Comparison of ENCODE assay signal across 1 cellular context in genomic region chrX:31483336-31483735, GRCh38.
TF ChIP-seq lines count a peak whose summit lies in the region.

No MANE protein-coding gene starts in this region.

TF ChIP-seq in SK-N-SH, 30 proteins besides CTCF, POLR2A, EP300 and RAD21 (continued from another document):
- TF ChIP-seq, protein P1, sequence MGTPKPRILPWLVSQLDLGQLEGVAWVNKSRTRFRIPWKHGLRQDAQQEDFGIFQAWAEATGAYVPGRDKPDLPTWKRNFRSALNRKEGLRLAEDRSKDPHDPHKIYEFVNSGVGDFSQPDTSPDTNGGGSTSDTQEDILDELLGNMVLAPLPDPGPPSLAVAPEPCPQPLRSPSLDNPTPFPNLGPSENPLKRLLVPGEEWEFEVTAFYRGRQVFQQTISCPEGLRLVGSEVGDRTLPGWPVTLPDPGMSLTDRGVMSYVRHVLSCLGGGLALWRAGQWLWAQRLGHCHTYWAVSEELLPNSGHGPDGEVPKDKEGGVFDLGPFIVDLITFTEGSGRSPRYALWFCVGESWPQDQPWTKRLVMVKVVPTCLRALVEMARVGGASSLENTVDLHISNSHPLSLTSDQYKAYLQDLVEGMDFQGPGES (IDR thresholded peaks at IDR 0.05; ENCODE audit: low read depth, low read length) = no peak
- TF ChIP-seq, protein P2, sequence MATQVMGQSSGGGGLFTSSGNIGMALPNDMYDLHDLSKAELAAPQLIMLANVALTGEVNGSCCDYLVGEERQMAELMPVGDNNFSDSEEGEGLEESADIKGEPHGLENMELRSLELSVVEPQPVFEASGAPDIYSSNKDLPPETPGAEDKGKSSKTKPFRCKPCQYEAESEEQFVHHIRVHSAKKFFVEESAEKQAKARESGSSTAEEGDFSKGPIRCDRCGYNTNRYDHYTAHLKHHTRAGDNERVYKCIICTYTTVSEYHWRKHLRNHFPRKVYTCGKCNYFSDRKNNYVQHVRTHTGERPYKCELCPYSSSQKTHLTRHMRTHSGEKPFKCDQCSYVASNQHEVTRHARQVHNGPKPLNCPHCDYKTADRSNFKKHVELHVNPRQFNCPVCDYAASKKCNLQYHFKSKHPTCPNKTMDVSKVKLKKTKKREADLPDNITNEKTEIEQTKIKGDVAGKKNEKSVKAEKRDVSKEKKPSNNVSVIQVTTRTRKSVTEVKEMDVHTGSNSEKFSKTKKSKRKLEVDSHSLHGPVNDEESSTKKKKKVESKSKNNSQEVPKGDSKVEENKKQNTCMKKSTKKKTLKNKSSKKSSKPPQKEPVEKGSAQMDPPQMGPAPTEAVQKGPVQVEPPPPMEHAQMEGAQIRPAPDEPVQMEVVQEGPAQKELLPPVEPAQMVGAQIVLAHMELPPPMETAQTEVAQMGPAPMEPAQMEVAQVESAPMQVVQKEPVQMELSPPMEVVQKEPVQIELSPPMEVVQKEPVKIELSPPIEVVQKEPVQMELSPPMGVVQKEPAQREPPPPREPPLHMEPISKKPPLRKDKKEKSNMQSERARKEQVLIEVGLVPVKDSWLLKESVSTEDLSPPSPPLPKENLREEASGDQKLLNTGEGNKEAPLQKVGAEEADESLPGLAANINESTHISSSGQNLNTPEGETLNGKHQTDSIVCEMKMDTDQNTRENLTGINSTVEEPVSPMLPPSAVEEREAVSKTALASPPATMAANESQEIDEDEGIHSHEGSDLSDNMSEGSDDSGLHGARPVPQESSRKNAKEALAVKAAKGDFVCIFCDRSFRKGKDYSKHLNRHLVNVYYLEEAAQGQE (IDR thresholded peaks at IDR 0.05; ENCODE audit: low read depth, low read length) = no peak
- no peak for TF ChIP-seq GABPA (IDR thresholded peaks at IDR 0.05; ENCODE audit: low read depth)
- peak; percentile 71 for TF ChIP-seq TCF12 (IDR thresholded peaks at IDR 0.05)
- no peak for TF ChIP-seq GATA2 (CRISPR knock-in tag; IDR thresholded peaks at IDR 0.05)
- TF ChIP-seq FOXM1 (IDR thresholded peaks at IDR 0.05; ENCODE audit: low read depth) = no peak
- TF ChIP-seq RXRA (IDR thresholded peaks at IDR 0.05; ENCODE audit: borderline replicate concordance, low read depth) = no peak
- no peak for TF ChIP-seq CHD2 (IDR thresholded peaks at IDR 0.05; ENCODE audit: low read length, partially characterized antibody)
- TF ChIP-seq, protein P3, sequence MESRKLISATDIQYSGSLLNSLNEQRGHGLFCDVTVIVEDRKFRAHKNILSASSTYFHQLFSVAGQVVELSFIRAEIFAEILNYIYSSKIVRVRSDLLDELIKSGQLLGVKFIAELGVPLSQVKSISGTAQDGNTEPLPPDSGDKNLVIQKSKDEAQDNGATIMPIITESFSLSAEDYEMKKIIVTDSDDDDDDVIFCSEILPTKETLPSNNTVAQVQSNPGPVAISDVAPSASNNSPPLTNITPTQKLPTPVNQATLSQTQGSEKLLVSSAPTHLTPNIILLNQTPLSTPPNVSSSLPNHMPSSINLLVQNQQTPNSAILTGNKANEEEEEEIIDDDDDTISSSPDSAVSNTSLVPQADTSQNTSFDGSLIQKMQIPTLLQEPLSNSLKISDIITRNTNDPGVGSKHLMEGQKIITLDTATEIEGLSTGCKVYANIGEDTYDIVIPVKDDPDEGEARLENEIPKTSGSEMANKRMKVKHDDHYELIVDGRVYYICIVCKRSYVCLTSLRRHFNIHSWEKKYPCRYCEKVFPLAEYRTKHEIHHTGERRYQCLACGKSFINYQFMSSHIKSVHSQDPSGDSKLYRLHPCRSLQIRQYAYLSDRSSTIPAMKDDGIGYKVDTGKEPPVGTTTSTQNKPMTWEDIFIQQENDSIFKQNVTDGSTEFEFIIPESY (IDR thresholded peaks at IDR 0.05; ENCODE audit: borderline replicate concordance, low read depth) = no peak
- no peak for TF ChIP-seq SMC3 (IDR thresholded peaks at IDR 0.05; ENCODE audit: low read depth, low read length)
- TF ChIP-seq POLR2AphosphoS5 (IDR thresholded peaks at IDR 0.05; ENCODE audit: low read depth, low read length) = no peak
